ENCODE assay signal across 14 cellular contexts in genomic region chr11:65716294-65716693, GRCh38.
"Had no signal": no experiment of that assay in that cellular context is flagged by ENCODE, and none has a peak within 500 bp of the region (broad histone marks: within the 10 kb centered on the region; RNA-seq: fewer than 3 reads in every experiment).

No MANE protein-coding gene starts in this region.

- H3K36me3 ChIP-seq: ovary had no signal

- H3K4me3 ChIP-seq: coronary artery, gastrocnemius medialis, heart right ventricle, ovary, tibial nerve had no signal

- H3K9me3 Mint-ChIP-seq: nephron progenitor cell; T-helper 2 cell treated with Interferon-gamma antibody and Interleukin-4, amounts not matched to agents 5 μg/mL and 100 μg/mL, for 36 hours had no signal

- ATAC-seq: gastrocnemius medialis, heart right ventricle had no signal

- H3K27ac ChIP-seq: coronary artery, gastrocnemius medialis, heart right ventricle, ovary, tibial nerve had no signal

- H3K27ac Mint-ChIP-seq: T-helper 2 cell treated with Interferon-gamma antibody and Interleukin-4, amounts not matched to agents 5 μg/mL and 100 μg/mL, for 36 hours had no signal

- H3K9me3 ChIP-seq: gastrocnemius medialis, heart right ventricle, ovary, tibial nerve had no signal

- H3K4me3 Mint-ChIP-seq: nephron progenitor cell; T-helper 2 cell treated with Interferon-gamma antibody and Interleukin-4, amounts not matched to agents 5 μg/mL and 100 μg/mL, for 36 hours had no signal

- H3K27me3 ChIP-seq: gastrocnemius medialis, heart right ventricle, ovary, tibial nerve had no signal

- DNase-seq: activated CD4-positive, alpha-beta T cell treated with anti-CD3 and anti-CD28 coated beads, Interleukin-2, amount 50 U/mL, for 48 hours; activated CD4-positive, CD25-positive, alpha-beta regulatory T cell treated with anti-CD3 and anti-CD28 coated beads, Interleukin-2, amount 50 U/mL, for 72 hours; activated CD8-positive, alpha-beta memory T cell treated with anti-CD3 and anti-CD28 coated beads, Interleukin-2, amount 50 U/mL, for 48 hours; activated effector memory CD4-positive, alpha-beta T cell treated with Interleukin-2 at 50 U/mL for 16 hours; effector CD4-positive, alpha-beta T cell; gastrocnemius medialis; heart right ventricle; nephron progenitor cell; ovary; stimulated activated CD4-positive, alpha-beta T cell treated with anti-CD3 and anti-CD28 coated beads, Interleukin-4, amount 100 ng/mL, for 4 hours; SW 1271 had no signal
